20 cellular contexts compared by ENCODE assay signal in genomic region chr9:3793363-3793762, GRCh38.
"Had no signal": no experiment of that assay in that cellular context is flagged by ENCODE, and none has a peak within 500 bp of the region (broad histone marks: within the 10 kb centered on the region; RNA-seq: fewer than 3 reads in every experiment).

No MANE protein-coding gene starts in this region.

- DNase-seq: activated CD4-positive, alpha-beta memory T cell treated with anti-CD3 and anti-CD28 coated beads, Interleukin-2, amount 10 ng/mL, durations not matched to agents 7 days and 5 days; activated CD4-positive, alpha-beta T cell treated with anti-CD3 and anti-CD28 coated beads for 48 hours; activated CD4-positive, CD25-positive, alpha-beta regulatory T cell; activated CD8-positive, alpha-beta memory T cell treated with anti-CD3 and anti-CD28 coated beads, Interleukin-2, amount 10 ng/mL, durations not matched to agents 7 days and 5 days; activated naive CD4-positive, alpha-beta T cell; activated naive CD8-positive, alpha-beta T cell treated with anti-CD3 and anti-CD28 coated beads for 36 hours; amniotic stem cell; dermis blood vessel endothelial cell; effector memory CD4-positive, alpha-beta T cell; glutamatergic neuron; naive thymus-derived CD8-positive, alpha-beta T cell; occipital lobe; right cardiac atrium; stimulated activated CD4-positive, alpha-beta T cell treated with anti-CD3 and anti-CD28 coated beads, Interleukin-15, amount 100 ng/mL, for 24 hours; stimulated activated CD4-positive, alpha-beta T cell treated with anti-CD3 and anti-CD28 coated beads, Interleukin-2, amount 100 ng/mL, for 48 hours; T-cell had no signal

- H3K27me3 Mint-ChIP-seq: type B pancreatic cell had no signal

- H3K4me3 Mint-ChIP-seq: activated CD4-positive, alpha-beta memory T cell treated with anti-CD3 and anti-CD28 coated beads, Interleukin-2, amount 10 ng/mL, durations not matched to agents 7 days and 5 days; activated CD8-positive, alpha-beta memory T cell treated with anti-CD3 and anti-CD28 coated beads, Interleukin-2, amount 10 ng/mL, durations not matched to agents 7 days and 5 days; activated naive CD8-positive, alpha-beta T cell treated with anti-CD3 and anti-CD28 coated beads for 36 hours; naive thymus-derived CD8-positive, alpha-beta T cell; stimulated activated naive CD8-positive, alpha-beta T cell treated with anti-CD3 and anti-CD28 coated beads, Interleukin-15, Interleukin-2, amounts not matched to agents 100 ng/mL and 50 ng/mL, for 24 hours; T-cell had no signal

- H3K4me1 Mint-ChIP-seq: activated CD4-positive, alpha-beta memory T cell treated with anti-CD3 and anti-CD28 coated beads, Interleukin-2, amount 10 ng/mL, durations not matched to agents 7 days and 5 days; activated CD8-positive, alpha-beta memory T cell treated with anti-CD3 and anti-CD28 coated beads, Interleukin-2, amount 10 ng/mL, durations not matched to agents 7 days and 5 days; activated naive CD8-positive, alpha-beta T cell treated with anti-CD3 and anti-CD28 coated beads for 36 hours; naive thymus-derived CD8-positive, alpha-beta T cell; T-cell had no signal

- H3K27ac Mint-ChIP-seq: activated CD4-positive, alpha-beta memory T cell treated with anti-CD3 and anti-CD28 coated beads, Interleukin-2, amount 10 ng/mL, durations not matched to agents 7 days and 5 days; activated CD8-positive, alpha-beta memory T cell treated with anti-CD3 and anti-CD28 coated beads, Interleukin-2, amount 10 ng/mL, durations not matched to agents 7 days and 5 days; activated naive CD8-positive, alpha-beta T cell treated with anti-CD3 and anti-CD28 coated beads for 36 hours; naive thymus-derived CD8-positive, alpha-beta T cell; stimulated activated naive CD8-positive, alpha-beta T cell treated with anti-CD3 and anti-CD28 coated beads, Interleukin-15, Interleukin-2, amounts not matched to agents 100 ng/mL and 50 ng/mL, for 24 hours; T-cell had no signal

- ATAC-seq: activated CD8-positive, alpha-beta memory T cell treated with anti-CD3 and anti-CD28 coated beads, Interleukin-2, amount 10 ng/mL, durations not matched to agents 7 days and 5 days; left lobe of liver; naive thymus-derived CD8-positive, alpha-beta T cell; T-cell had no signal

- H3K4me3 ChIP-seq: skin epidermis had no signal

- H3K36me3 Mint-ChIP-seq: activated CD8-positive, alpha-beta memory T cell treated with anti-CD3 and anti-CD28 coated beads, Interleukin-2, amount 10 ng/mL, durations not matched to agents 7 days and 5 days; activated naive CD8-positive, alpha-beta T cell treated with anti-CD3 and anti-CD28 coated beads for 36 hours; T-cell; type B pancreatic cell had no signal
